ENCODE assay signal across 22 cellular contexts in the genomic region with DNA sequence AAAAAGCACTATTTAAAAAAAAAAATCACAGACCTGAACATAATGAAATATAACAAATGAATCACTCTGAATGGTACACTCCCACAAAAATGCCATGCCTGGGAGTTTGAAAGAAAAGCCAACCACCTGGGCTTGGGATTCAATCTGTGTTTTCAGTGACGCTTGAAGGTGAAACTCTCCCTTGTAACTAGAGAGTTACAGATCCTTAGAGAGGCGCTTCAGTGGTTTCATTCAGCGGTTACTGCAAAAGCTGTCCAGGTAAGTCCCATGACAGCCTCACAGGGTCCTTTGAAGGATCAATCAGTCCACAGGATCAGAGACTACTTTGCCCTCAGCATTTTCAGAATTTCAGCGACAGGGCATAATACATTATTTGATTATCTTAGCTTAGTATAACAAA.
"Had no signal": no experiment of that assay in that cellular context is flagged by ENCODE, and none has a peak within 500 bp of the region (broad histone marks: within the 10 kb centered on the region; RNA-seq: fewer than 3 reads in every experiment).

No MANE protein-coding gene starts in this region.

- ATAC-seq: HepG2 had no signal

- H3K4me3 ChIP-seq: MG63, SJSA1, SK-N-MC had no signal

- H3K36me3 ChIP-seq: MG63, SJSA1 had no signal

- DNase-seq: IMR-90, Karpas-422, KG1, MG63, NCI-H1092, NCI-H1105 treated with DMSO at 0.1 percent for 48 hours, NCI-H1417 treated with DMSO at 0.1 percent for 48 hours, NCI-H146, NCI-H1694 treated with DMSO at 0.1 percent for 48 hours, NCI-H1930, NCI-H2081, NCI-H2107, NCI-H2227 treated with DMSO at 0.1 percent for 48 hours, NCI-H524, NCI-H526 treated with DMSO at 0.1 percent for 48 hours, NCI-H748 treated with DMSO at 0.1 percent for 48 hours, Right ventricle myocardium superior, RPMI8226, SIG-M5 had no signal

- H3K9me3 ChIP-seq: SJSA1 had no signal

- H3K27me3 ChIP-seq: MG63, SJSA1 had no signal

- H3K4me1 ChIP-seq: SJSA1 had no signal

- H3K27ac ChIP-seq: SJSA1, SK-N-MC had no signal
